9 cellular contexts compared by ENCODE assay signal in the genomic region with DNA sequence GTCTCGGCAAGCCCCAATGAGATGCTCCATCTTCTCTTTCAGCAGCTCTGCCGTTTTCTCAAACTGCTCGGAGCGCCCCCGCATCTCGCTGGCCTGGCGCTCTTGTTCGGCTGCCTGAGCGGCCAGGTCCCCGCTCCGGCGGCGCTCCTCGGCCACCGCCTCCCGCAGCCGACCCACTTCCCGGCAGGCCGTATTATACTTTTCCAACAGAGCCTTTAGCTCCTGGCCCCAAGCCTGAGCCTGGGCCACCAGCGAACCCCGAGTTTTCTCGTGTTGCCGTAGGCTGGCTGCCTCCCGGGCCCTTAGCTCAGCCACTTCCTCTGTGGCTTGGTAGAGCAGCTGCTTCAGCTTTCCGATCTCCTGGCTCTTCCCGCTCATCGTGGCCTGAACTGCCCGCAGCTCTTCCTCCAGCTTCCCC.
A peak's percentile ranks its signal among the peaks of the same experiment; 100 is the strongest.
DNase-seq lines count a peak whose midpoint lies in the region; ATAC-seq lines count a peak whose summit lies in the region.
"Had no signal": no experiment of that assay in that cellular context is flagged by ENCODE, and none has a peak within 500 bp of the region (broad histone marks: within the 10 kb centered on the region; RNA-seq: fewer than 3 reads in every experiment).

No MANE protein-coding gene starts in this region.

- no peak for ATAC-seq in HG03175 (IDR thresholded peaks at IDR 0.05; ENCODE audit: unreplicated experiment)

- H3K27ac Mint-ChIP-seq in T-helper 1 cell treated with Interleukin-12 subunit alpha and Interleukin-12 subunit beta and Interleukin-4 antibody, amounts not matched to agents 30 μg/mL and 1 μg/mL, for 36 hours: peak overlapping the region; percentile 64

- DNase-seq in COLO668 (lab: John Stamatoyannopoulos, UW; ENCODE audit: unreplicated experiment) (peak; percentile 62), caudate nucleus (lab: John Stamatoyannopoulos, UW) (peak in 36 of 61 donors; percentile 5 to 77 (median 38)), iris pigment epithelial cell (ENCODE audit: low read depth) (peak; percentile 59), smooth muscle cell of the brain vasculature (ENCODE audit: low read depth, low spot score) (peak; percentile 31), NCI-H2227 treated with DMSO at 0.1 percent for 48 hours (lab: John Stamatoyannopoulos, UW) (no peak), putamen (ENCODE audit: low spot score) (no peak)

- H3K36me3 Mint-ChIP-seq in T-helper 1 cell treated with Interleukin-12 subunit alpha and Interleukin-12 subunit beta and Interleukin-4 antibody, amounts not matched to agents 30 μg/mL and 1 μg/mL, for 36 hours (ENCODE audit: low read depth): peaks cover 3% of the 10 kb centered on the region

- peak overlapping the region; percentile 54 for H3K27ac ChIP-seq in caudate nucleus (ENCODE audit: low read depth, low read length)
- H3K27ac ChIP-seq: epithelial cell of prostate had no signal

- H3K9me3 Mint-ChIP-seq in T-helper 1 cell treated with Interleukin-12 subunit alpha and Interleukin-12 subunit beta and Interleukin-4 antibody, amounts not matched to agents 30 μg/mL and 1 μg/mL, for 36 hours: no peaks in the 10 kb centered on the region

- H3K4me1 Mint-ChIP-seq in T-helper 1 cell treated with Interleukin-12 subunit alpha and Interleukin-12 subunit beta and Interleukin-4 antibody, amounts not matched to agents 30 μg/mL and 1 μg/mL, for 36 hours (ENCODE audit: low read depth): peaks cover 19% of the 10 kb centered on the region

- peaks cover 58% of the 10 kb centered on the region for H3K27me3 Mint-ChIP-seq in T-helper 1 cell treated with Interleukin-12 subunit alpha and Interleukin-12 subunit beta and Interleukin-4 antibody, amounts not matched to agents 30 μg/mL and 1 μg/mL, for 36 hours (ENCODE audit: low read depth)

- peak overlapping the region; percentile 75 for H3K4me3 Mint-ChIP-seq in T-helper 1 cell treated with Interleukin-12 subunit alpha and Interleukin-12 subunit beta and Interleukin-4 antibody, amounts not matched to agents 30 μg/mL and 1 μg/mL, for 36 hours

Comparison
In these comparisons a context has a peak if more than half of its experiments do, and no peak if none do; other contexts are left out.
1. DNase-seq: peak in COLO668 (single experiment), caudate nucleus (36 of 61), iris pigment epithelial cell (single experiment) and smooth muscle cell of the brain vasculature (single experiment); none in NCI-H2227 treated with DMSO at 0.1 percent for 48 hours (single experiment) and putamen (single experiment).